Comparison of ENCODE assay signal across 2 cellular contexts in genomic region chr16:67249762-67250327, GRCh38.
TF ChIP-seq lines count a peak whose summit lies in the region.

No MANE protein-coding gene starts in this region.

TF ChIP-seq in SK-N-SH, 30 proteins besides CTCF, POLR2A, EP300 and RAD21 (continued from another document):
- TF ChIP-seq NFIC (IDR thresholded peaks at IDR 0.05; ENCODE audit: borderline replicate concordance), result no peak

TF ChIP-seq in SK-N-SH treated with all-trans-retinoic acid at 6 μM for 48 hours, 23 proteins besides CTCF, POLR2A, EP300 and RAD21 (continued from another document):
- TF ChIP-seq SNAI2 (CRISPR knock-in tag; IDR thresholded peaks at IDR 0.05) (no peak), ARNTL (CRISPR knock-in tag; IDR thresholded peaks at IDR 0.05; ENCODE audit: borderline replicate concordance, low read depth) (no peak), BACH2 (CRISPR knock-in tag; IDR thresholded peaks at IDR 0.05; ENCODE audit: borderline replicate concordance) (no peak), PATZ1 (CRISPR knock-in tag; IDR thresholded peaks at IDR 0.05; ENCODE audit: borderline replicate concordance) (no peak), ISL1 (CRISPR knock-in tag; IDR thresholded peaks at IDR 0.05) (no peak), OSR1 (CRISPR knock-in tag; IDR thresholded peaks at IDR 0.05) (no peak), ZNF565 (CRISPR knock-in tag; conservative IDR thresholded peaks at IDR 0.05; ENCODE audit: low read depth) (no peak), ESRRG (CRISPR knock-in tag; IDR thresholded peaks at IDR 0.05) (no peak), TSHZ2 (CRISPR knock-in tag; IDR thresholded peaks at IDR 0.05) (no peak), ZNF70 (CRISPR knock-in tag; IDR thresholded peaks at IDR 0.05) (no peak)
TF ChIP-seq in SK-N-SH treated with all-trans-retinoic acid at 6 μM for 48 hours: peak in this region for 0.
